Comparison of ENCODE assay signal across 8 cellular contexts in the genomic region with DNA sequence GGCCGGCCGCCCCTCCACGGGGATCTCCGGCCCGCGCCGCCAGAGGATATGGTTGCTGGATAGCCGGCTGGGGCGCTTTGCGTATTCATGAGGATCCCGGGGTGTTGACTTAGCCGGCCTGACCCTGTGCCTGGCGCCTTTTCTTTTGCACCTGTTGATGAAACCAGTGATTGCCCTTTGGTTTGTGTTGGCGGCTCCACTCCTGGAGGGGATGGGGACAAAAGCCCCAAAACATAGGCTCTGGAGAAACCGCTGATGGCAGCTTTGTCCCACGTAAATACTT. TPM values are rescaled to one million over a fixed set of nuclear protein-coding genes. Genes with fewer than 3 reads are reported as not detected.
DNase-seq lines count a peak whose midpoint lies in the region; ATAC-seq, FAIRE-seq and TF ChIP-seq lines count a peak whose summit lies in the region.

No MANE protein-coding gene starts in this region.

- no peaks in the 10 kb centered on the region for H3K36me3 Mint-ChIP-seq in IgD-negative memory B cell

- H3K4me3 ChIP-seq in fibroblast of villous mesenchyme (ENCODE audit: low read depth, low read length) (peak overlapping the region; percentile 75), neutrophil (ENCODE audit: low read depth in 1 of 2, low read length in 1 of 2) (peak overlapping the region; percentile 71 to 88)

- H3K4me1 Mint-ChIP-seq in IgD-negative memory B cell = peaks cover 18 to 24% (median 22%) of the 10 kb centered on the region in 3 donors

- no peak for FAIRE-seq in D721Med (lab: Jason Lieb, UNC)

- peak; percentile 39 for ATAC-seq in GM21367 (IDR thresholded peaks at IDR 0.05; ENCODE audit: unreplicated experiment)

- peak overlapping the region; percentile 57 to 88 (median 86) for H3K27ac Mint-ChIP-seq in IgD-negative memory B cell

- H3K4me1 ChIP-seq in neutrophil (ENCODE audit: control insufficient read depth in 1 of 2, insufficient read depth in 1 of 2, low read depth in 1 of 2, low read length in 1 of 2) = peaks cover 38 to 54% of the 10 kb centered on the region in 2 experiments

- H3K9me3 Mint-ChIP-seq in IgD-negative memory B cell = no peaks in the 10 kb centered on the region

- H3K9me3 ChIP-seq in neutrophil = no peaks in the 10 kb centered on the region

- TF ChIP-seq CTCF in fibroblast of villous mesenchyme (IDR thresholded peaks at IDR 0.05; ENCODE audit: insufficient read depth, low read depth, low read length) (peak; percentile 2), neutrophil (IDR thresholded peaks at IDR 0.05) (no peak), D721Med (IDR thresholded peaks at IDR 0.05; ENCODE audit: insufficient read depth, missing control alignments) (no peak)

- H3K27ac ChIP-seq in neutrophil = peak overlapping the region; percentile 66

- DNase-seq in DMS79 treated with DMSO at 0.1 percent for 48 hours (lab: John Stamatoyannopoulos, UW) = peak; percentile 34
- peak; percentile 22 for DNase-seq in activated CD4-positive, alpha-beta T cell treated with anti-CD3 and anti-CD28 coated beads, Interleukin-2, amount 50 U/mL, for 1 hour
- DNase-seq in fibroblast of villous mesenchyme (ENCODE audit: low read depth) = peak; percentile 51
- DNase-seq in NCI-H1694 (lab: John Stamatoyannopoulos, UW) = no peak
- no peak for DNase-seq in D721Med (ENCODE audit: insufficient read length, low spot score)

- no peaks in the 10 kb centered on the region for H3K27me3 Mint-ChIP-seq in IgD-negative memory B cell

- peak overlapping the region; percentile 89 to 98 (median 91) for H3K4me3 Mint-ChIP-seq in IgD-negative memory B cell

- H3K27me3 ChIP-seq in neutrophil = peaks cover 6% of the 10 kb centered on the region

- H3K36me3 ChIP-seq in neutrophil = no peaks in the 10 kb centered on the region

RNA-seq across cellular contexts. Expression of gene SYNJ2, which starts 0.6 kb away (rescaled TPM):
- polyA plus RNA-seq in IgD-negative memory B cell = 13.7 TPM
- 36.7 and 53.1 TPM in 2 replicates for total RNA-seq in fibroblast of villous mesenchyme

Comparison
In these comparisons a context has a peak if more than half of its experiments do, and no peak if none do; other contexts are left out.
1. DNase-seq: peak in DMS79 treated with DMSO at 0.1 percent for 48 hours (single experiment), activated CD4-positive, alpha-beta T cell treated with anti-CD3 and anti-CD28 coated beads, Interleukin-2, amount 50 U/mL, for 1 hour (single experiment) and fibroblast of villous mesenchyme (single experiment); none in NCI-H1694 (single experiment) and D721Med (single experiment).